In the genomic region with DNA sequence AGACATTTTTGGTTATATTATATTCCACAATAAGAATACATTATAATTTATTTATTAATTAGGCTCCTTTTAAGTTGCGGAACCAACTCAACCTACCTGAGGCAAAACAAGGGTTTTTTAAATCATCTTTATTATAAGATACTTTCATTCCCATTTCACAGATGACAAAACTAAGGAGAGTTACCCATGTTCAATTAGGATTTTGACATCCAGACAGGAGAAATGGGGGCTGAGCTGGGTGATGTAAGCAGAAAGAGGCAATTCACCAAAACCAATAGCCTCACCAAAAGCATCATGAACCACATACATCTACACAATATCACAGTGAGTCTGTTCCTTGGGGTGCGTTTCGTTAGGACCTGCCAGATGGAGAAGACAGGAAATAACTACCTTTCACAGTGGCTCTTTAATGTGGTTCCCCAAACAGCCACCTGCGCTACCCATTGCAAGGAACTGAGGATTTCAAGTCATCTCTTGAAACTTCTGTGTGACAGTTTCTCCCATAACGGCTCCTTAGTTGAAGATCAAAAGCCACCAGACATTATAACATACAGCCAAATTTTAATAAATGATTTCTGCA, we compare ENCODE assay signal across 14 cellular contexts.
DNase-seq lines count a peak whose midpoint lies in the region; ATAC-seq lines count a peak whose summit lies in the region.
"Had no signal": no experiment of that assay in that cellular context is flagged by ENCODE, and none has a peak within 500 bp of the region (broad histone marks: within the 10 kb centered on the region; RNA-seq: fewer than 3 reads in every experiment).

No MANE protein-coding gene starts in this region.

- no peaks in the 10 kb centered on the region for H3K9me3 Mint-ChIP-seq in naive thymus-derived CD8-positive, alpha-beta T cell

- peak; percentile 62 to 64 for ATAC-seq in naive thymus-derived CD8-positive, alpha-beta T cell
- ATAC-seq in GM19351 (IDR thresholded peaks at IDR 0.05; ENCODE audit: unreplicated experiment), result no peak
- ATAC-seq: right lobe of liver had no signal

- POLR2A ChIA-PET in naive thymus-derived CD8-positive, alpha-beta T cell (lab: Charles Lee), result interaction anchor here (0.6 to 2.3 kb wide), 3 partner anchors 16 to 323 kb away, joined by 3 to 6 read pairs (median 4); no protein-coding TSS in a partner anchor

- peak overlapping the region; percentile 12 to 78 (median 58) for H3K4me3 Mint-ChIP-seq in naive thymus-derived CD8-positive, alpha-beta T cell

- H3K27me3 Mint-ChIP-seq in naive thymus-derived CD8-positive, alpha-beta T cell, result peaks cover 0 to 2% (median 0%) of the 10 kb centered on the region in 5 donors

- H3K4me1 Mint-ChIP-seq in naive thymus-derived CD8-positive, alpha-beta T cell, result peaks cover 44 to 86% (median 74%) of the 10 kb centered on the region in 4 donors

- peak; percentile 24 for DNase-seq in stimulated activated CD4-positive, alpha-beta T cell treated with anti-CD3 and anti-CD28 coated beads, Interleukin-4, amount 100 ng/mL, for 24 hours
- DNase-seq in stimulated activated CD4-positive, alpha-beta T cell treated with anti-CD3 and anti-CD28 coated beads, Interleukin-12 subunit alpha, Interleukin-12 subunit beta, amount 100 ng/mL, for 4 hours, result no peak
- DNase-seq in T follicular helper cell (ENCODE audit: low read depth) (peak; percentile 49), NCI-H2107 treated with DMSO at 0.1 percent for 48 hours (lab: John Stamatoyannopoulos, UW; ENCODE audit: unreplicated experiment) (no peak), SHP77 treated with DMSO at 0.1 percent for 48 hours (lab: John Stamatoyannopoulos, UW) (no peak)
- DNase-seq in activated effector memory CD4-positive, alpha-beta T cell treated with Interleukin-2 at 50 U/mL for 16 hours, result peak; percentile 11
- peak in 8 of 10 donors; percentile 49 to 78 (median 62) for DNase-seq in naive thymus-derived CD8-positive, alpha-beta T cell
- DNase-seq: foreskin fibroblast, GDM1, GM23248, nucleus accumbens, right lobe of liver, Right ventricle myocardium superior had no signal

- peak overlapping the region; percentile 1 to 94 (median 78) for H3K27ac Mint-ChIP-seq in naive thymus-derived CD8-positive, alpha-beta T cell

- H3K36me3 Mint-ChIP-seq in naive thymus-derived CD8-positive, alpha-beta T cell, result no peaks in the 10 kb centered on the region

Comparison
In these comparisons a context has a peak if more than half of its experiments do, and no peak if none do; other contexts are left out.
1. DNase-seq: peak in stimulated activated CD4-positive, alpha-beta T cell treated with anti-CD3 and anti-CD28 coated beads, Interleukin-4, amount 100 ng/mL, for 24 hours (single experiment), T follicular helper cell (single experiment), activated effector memory CD4-positive, alpha-beta T cell treated with Interleukin-2 at 50 U/mL for 16 hours (single experiment) and naive thymus-derived CD8-positive, alpha-beta T cell (8 of 10); none in stimulated activated CD4-positive, alpha-beta T cell treated with anti-CD3 and anti-CD28 coated beads, Interleukin-12 subunit alpha, Interleukin-12 subunit beta, amount 100 ng/mL, for 4 hours (single experiment), NCI-H2107 treated with DMSO at 0.1 percent for 48 hours (single experiment) and SHP77 treated with DMSO at 0.1 percent for 48 hours (single experiment).